Comparison of ENCODE assay signal across 1 cellular context in the genomic region with DNA sequence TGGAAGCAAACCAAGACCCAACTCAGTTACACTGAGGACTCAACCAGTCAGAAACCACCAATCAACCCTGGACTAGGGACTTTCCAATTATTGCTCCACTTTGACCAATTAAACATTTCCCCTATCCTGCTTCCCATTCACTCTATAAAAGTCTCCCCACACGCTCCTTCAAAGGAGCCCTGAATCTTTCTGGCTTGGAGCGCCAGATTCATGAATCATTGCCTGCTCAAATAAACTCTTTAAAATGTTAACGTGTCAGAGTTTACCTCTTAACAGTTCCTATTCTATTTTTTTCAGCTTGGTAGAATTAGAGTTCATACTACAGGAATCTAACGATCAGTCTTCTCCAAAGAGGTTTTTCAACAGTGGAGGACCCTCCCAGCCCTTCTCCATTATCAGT.
TF ChIP-seq lines count a peak whose summit lies in the region.

No MANE protein-coding gene starts in this region.

TF ChIP-seq in GM23338, 12 proteins besides CTCF, POLR2A, EP300 and RAD21 (continued from another document):
- TF ChIP-seq, protein P1, sequence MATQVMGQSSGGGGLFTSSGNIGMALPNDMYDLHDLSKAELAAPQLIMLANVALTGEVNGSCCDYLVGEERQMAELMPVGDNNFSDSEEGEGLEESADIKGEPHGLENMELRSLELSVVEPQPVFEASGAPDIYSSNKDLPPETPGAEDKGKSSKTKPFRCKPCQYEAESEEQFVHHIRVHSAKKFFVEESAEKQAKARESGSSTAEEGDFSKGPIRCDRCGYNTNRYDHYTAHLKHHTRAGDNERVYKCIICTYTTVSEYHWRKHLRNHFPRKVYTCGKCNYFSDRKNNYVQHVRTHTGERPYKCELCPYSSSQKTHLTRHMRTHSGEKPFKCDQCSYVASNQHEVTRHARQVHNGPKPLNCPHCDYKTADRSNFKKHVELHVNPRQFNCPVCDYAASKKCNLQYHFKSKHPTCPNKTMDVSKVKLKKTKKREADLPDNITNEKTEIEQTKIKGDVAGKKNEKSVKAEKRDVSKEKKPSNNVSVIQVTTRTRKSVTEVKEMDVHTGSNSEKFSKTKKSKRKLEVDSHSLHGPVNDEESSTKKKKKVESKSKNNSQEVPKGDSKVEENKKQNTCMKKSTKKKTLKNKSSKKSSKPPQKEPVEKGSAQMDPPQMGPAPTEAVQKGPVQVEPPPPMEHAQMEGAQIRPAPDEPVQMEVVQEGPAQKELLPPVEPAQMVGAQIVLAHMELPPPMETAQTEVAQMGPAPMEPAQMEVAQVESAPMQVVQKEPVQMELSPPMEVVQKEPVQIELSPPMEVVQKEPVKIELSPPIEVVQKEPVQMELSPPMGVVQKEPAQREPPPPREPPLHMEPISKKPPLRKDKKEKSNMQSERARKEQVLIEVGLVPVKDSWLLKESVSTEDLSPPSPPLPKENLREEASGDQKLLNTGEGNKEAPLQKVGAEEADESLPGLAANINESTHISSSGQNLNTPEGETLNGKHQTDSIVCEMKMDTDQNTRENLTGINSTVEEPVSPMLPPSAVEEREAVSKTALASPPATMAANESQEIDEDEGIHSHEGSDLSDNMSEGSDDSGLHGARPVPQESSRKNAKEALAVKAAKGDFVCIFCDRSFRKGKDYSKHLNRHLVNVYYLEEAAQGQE (IDR thresholded peaks at IDR 0.05; ENCODE audit: unreplicated experiment) = no peak
- TF ChIP-seq, protein P2, sequence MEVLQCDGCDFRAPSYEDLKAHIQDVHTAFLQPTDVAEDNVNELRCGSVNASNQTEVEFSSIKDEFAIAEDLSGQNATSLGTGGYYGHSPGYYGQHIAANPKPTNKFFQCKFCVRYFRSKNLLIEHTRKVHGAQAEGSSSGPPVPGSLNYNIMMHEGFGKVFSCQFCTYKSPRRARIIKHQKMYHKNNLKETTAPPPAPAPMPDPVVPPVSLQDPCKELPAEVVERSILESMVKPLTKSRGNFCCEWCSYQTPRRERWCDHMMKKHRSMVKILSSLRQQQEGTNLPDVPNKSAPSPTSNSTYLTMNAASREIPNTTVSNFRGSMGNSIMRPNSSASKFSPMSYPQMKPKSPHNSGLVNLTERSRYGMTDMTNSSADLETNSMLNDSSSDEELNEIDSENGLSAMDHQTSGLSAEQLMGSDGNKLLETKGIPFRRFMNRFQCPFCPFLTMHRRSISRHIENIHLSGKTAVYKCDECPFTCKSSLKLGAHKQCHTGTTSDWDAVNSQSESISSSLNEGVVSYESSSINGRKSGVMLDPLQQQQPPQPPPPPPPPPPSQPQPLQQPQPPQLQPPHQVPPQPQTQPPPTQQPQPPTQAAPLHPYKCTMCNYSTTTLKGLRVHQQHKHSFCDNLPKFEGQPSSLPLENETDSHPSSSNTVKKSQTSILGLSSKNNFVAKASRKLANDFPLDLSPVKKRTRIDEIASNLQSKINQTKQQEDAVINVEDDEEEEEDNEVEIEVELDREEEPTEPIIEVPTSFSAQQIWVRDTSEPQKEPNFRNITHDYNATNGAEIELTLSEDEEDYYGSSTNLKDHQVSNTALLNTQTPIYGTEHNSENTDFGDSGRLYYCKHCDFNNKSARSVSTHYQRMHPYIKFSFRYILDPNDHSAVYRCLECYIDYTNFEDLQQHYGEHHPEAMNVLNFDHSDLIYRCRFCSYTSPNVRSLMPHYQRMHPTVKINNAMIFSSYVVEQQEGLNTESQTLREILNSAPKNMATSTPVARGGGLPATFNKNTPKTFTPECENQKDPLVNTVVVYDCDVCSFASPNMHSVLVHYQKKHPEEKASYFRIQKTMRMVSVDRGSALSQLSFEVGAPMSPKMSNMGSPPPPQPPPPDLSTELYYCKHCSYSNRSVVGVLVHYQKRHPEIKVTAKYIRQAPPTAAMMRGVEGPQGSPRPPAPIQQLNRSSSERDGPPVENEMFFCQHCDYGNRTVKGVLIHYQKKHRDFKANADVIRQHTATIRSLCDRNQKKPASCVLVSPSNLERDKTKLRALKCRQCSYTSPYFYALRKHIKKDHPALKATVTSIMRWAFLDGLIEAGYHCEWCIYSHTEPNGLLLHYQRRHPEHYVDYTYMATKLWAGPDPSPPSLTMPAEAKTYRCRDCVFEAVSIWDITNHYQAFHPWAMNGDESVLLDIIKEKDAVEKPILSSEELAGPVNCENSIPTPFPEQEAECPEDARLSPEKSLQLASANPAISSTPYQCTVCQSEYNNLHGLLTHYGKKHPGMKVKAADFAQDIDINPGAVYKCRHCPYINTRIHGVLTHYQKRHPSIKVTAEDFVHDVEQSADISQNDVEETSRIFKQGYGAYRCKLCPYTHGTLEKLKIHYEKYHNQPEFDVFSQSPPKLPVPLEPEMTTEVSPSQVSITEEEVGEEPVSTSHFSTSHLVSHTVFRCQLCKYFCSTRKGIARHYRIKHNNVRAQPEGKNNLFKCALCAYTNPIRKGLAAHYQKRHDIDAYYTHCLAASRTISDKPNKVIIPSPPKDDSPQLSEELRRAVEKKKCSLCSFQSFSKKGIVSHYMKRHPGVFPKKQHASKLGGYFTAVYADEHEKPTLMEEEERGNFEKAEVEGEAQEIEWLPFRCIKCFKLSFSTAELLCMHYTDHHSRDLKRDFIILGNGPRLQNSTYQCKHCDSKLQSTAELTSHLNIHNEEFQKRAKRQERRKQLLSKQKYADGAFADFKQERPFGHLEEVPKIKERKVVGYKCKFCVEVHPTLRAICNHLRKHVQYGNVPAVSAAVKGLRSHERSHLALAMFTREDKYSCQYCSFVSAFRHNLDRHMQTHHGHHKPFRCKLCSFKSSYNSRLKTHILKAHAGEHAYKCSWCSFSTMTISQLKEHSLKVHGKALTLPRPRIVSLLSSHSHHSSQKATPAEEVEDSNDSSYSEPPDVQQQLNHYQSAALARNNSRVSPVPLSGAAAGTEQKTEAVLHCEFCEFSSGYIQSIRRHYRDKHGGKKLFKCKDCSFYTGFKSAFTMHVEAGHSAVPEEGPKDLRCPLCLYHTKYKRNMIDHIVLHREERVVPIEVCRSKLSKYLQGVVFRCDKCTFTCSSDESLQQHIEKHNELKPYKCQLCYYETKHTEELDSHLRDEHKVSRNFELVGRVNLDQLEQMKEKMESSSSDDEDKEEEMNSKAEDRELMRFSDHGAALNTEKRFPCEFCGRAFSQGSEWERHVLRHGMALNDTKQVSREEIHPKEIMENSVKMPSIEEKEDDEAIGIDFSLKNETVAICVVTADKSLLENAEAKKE (CRISPR knock-in tag; IDR thresholded peaks at IDR 0.05) = no peak
- TF ChIP-seq CREB1 (CRISPR knock-in tag; IDR thresholded peaks at IDR 0.05; ENCODE audit: low read depth) (no peak), ETS1 (IDR thresholded peaks at IDR 0.05) (no peak), NANOG (IDR thresholded peaks at IDR 0.05; ENCODE audit: borderline replicate concordance) (no peak), ZNF331 (CRISPR knock-in tag; IDR thresholded peaks at IDR 0.05; ENCODE audit: low read depth) (no peak), ZNF114 (CRISPR knock-in tag; IDR thresholded peaks at IDR 0.05) (no peak), EZH2 (IDR thresholded peaks at IDR 0.05; ENCODE audit: low read depth, unreplicated experiment) (no peak), STAT1 (IDR thresholded peaks at IDR 0.05; ENCODE audit: unreplicated experiment) (no peak), POLR2AphosphoS5 (IDR thresholded peaks at IDR 0.05; ENCODE audit: low read depth) (no peak), EZH2phosphoT487 (IDR thresholded peaks at IDR 0.05; ENCODE audit: unreplicated experiment) (no peak)
